Comparison of ENCODE assay signal across 9 cellular contexts in genomic region chr6:42571611-42572342, GRCh38.
DNase-seq lines count a peak whose midpoint lies in the region; ATAC-seq, FAIRE-seq and TF ChIP-seq lines count a peak whose summit lies in the region.
"Had no signal": no experiment of that assay in that cellular context is flagged by ENCODE, and none has a peak within 500 bp of the region (broad histone marks: within the 10 kb centered on the region; RNA-seq: fewer than 3 reads in every experiment).

No MANE protein-coding gene starts in this region.

- peaks cover 81% of the 10 kb centered on the region for H3K79me2 ChIP-seq in DOHH2 (ENCODE audit: control insufficient read depth, low read length)

- H3K4me1 ChIP-seq in DOHH2 (ENCODE audit: control insufficient read depth, low read length): peaks cover 47% of the 10 kb centered on the region

- peak overlapping the region; percentile 64 for H3K4me3 ChIP-seq in DOHH2 (ENCODE audit: low read length)

- H3K36me3 ChIP-seq in DOHH2 (ENCODE audit: control insufficient read depth, low read length): peaks cover 37% of the 10 kb centered on the region

- H3F3A ChIP-seq in DOHH2 (ENCODE audit: control insufficient read depth, insufficient read depth): peaks cover 20% of the 10 kb centered on the region

- no peak for TF ChIP-seq CTCF in DOHH2 (IDR thresholded peaks at IDR 0.05; ENCODE audit: low read depth, low read length, poor library complexity, severe bottlenecking)

- H3K4me2 ChIP-seq in DOHH2 (ENCODE audit: low read length): peak overlapping the region; percentile 85

- ATAC-seq in GM21423 (IDR thresholded peaks at IDR 0.05; ENCODE audit: unreplicated experiment): peak; percentile 2
- peak; percentile 17 for ATAC-seq in HG03442 (IDR thresholded peaks at IDR 0.05; ENCODE audit: unreplicated experiment)

- DNase-seq in activated gamma-delta T cell treated with Interleukin-2 at 50 U/mL for 16 hours (no peak), SW480 (ENCODE audit: low spot score) (no peak), NCI-H446 treated with DMSO at 0.1 percent for 48 hours (lab: John Stamatoyannopoulos, UW) (no peak), globus pallidus (ENCODE audit: low spot score) (no peak)

- peak; percentile 82 for FAIRE-seq in endometrium (lab: Jason Lieb, UNC)
- FAIRE-seq: astrocyte had no signal

- H3K9me2 ChIP-seq in DOHH2 (replicated peaks; ENCODE audit: control insufficient read depth, low read length): no peaks in the 10 kb centered on the region

- no peaks in the 10 kb centered on the region for H3K27me3 ChIP-seq in DOHH2 (ENCODE audit: control insufficient read depth, low read length)

- peaks cover 6% of the 10 kb centered on the region for H4K20me1 ChIP-seq in DOHH2 (ENCODE audit: control insufficient read depth, insufficient read depth, low read depth, low read length)

- H3K9me3 ChIP-seq in DOHH2 (ENCODE audit: control insufficient read depth, insufficient read depth, low read length): no peaks in the 10 kb centered on the region

- peak overlapping the region; percentile 83 for H3K27ac ChIP-seq in DOHH2 (ENCODE audit: low read depth, low read length)
